1 cellular context compared by ENCODE assay signal in the genomic region with DNA sequence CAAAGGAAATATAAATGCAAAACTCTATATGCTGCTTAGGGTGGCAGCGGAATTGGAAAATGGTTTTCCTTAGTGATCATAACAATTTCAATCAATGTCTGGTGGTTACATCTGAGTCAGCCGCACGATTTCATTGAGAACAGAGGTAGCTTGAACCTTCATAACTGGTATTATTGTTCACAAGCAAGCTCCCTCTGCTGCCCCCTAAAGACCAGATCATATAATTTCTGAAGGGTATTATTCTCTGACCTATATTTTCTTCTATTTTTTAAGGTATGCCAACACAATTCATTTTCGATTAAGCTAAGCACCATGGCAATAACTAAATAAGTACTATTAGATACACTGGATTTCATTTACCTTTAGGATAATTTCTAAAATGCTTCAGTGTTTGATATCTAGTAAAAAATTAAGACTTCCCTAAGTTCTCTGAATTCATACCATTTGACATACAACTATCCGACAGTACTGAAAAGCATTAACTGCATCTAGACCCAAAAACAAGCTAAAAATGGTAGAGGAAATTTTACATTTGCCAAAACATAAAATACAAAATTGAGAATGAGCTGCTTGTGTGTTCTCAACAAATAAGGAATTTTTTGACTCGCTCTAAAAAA.
TF ChIP-seq lines count a peak whose summit lies in the region.

No MANE protein-coding gene starts in this region.

TF ChIP-seq in IMR-90, 13 proteins besides CTCF, POLR2A, EP300 and RAD21 (continued from another document):
- TF ChIP-seq FOS (IDR thresholded peaks at IDR 0.05; ENCODE audit: low read depth, low read length) (no peak), MXI1 (IDR thresholded peaks at IDR 0.05; ENCODE audit: borderline replicate concordance, low read depth, low read length) (no peak), MAFK (IDR thresholded peaks at IDR 0.05; ENCODE audit: low read depth, low read length) (no peak), MAZ (IDR thresholded peaks at IDR 0.05; ENCODE audit: borderline replicate concordance, low read depth, low read length) (no peak), CHD1 (IDR thresholded peaks at IDR 0.05; ENCODE audit: low read depth, low read length) (no peak)
- TF ChIP-seq, protein P1, sequence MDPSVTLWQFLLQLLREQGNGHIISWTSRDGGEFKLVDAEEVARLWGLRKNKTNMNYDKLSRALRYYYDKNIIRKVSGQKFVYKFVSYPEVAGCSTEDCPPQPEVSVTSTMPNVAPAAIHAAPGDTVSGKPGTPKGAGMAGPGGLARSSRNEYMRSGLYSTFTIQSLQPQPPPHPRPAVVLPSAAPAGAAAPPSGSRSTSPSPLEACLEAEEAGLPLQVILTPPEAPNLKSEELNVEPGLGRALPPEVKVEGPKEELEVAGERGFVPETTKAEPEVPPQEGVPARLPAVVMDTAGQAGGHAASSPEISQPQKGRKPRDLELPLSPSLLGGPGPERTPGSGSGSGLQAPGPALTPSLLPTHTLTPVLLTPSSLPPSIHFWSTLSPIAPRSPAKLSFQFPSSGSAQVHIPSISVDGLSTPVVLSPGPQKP (IDR thresholded peaks at IDR 0.05; ENCODE audit: borderline replicate concordance, low read depth, low read length): no peak
TF ChIP-seq in IMR-90: peak in this region for 0.
